8 cellular contexts compared by ENCODE assay signal in the genomic region with DNA sequence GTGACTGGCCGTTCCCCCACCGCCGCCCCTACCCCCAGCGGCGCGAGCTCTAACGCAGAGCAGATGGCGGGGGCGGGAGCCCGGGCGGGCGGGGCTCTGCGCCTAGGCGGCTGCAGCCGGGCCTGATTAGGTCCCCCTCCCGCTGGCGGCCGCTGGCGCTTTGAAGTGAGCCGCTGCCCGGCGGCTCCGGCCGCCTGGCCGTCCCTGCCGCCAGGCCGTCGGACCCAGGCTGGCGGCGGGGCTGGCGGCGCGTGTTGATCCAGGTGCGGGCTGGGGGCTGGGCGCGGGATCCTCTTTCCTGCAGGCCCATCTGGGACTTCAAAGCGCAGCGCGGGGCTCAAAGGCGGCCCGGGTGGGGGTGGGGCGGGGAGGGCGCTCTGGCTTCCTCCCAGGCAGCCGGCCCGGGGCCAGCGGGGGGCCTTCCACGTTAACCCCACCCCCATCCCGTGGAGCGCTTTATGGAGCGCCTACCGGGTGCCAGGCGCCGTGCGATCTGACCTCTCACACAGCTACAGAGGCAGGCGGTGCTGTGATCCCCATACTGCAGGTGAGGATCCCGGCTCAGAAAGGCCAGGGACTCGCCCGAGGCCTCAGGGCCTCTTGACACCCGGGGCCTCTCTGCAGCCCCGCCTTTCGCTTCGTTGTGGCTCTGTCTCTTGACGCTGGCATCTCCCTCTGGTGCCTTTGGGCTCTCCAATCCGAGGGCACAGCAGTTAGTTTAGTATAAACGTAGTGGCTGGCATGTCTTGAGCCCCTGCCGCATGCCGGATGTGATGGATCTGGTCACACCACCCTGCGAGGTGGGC.
A peak's percentile ranks its signal among the peaks of the same experiment; 100 is the strongest.
DNase-seq lines count a peak whose midpoint lies in the region; ATAC-seq lines count a peak whose summit lies in the region.

No MANE protein-coding gene starts in this region.

- H3K4me1 ChIP-seq in BLaER1 treated with 17β-estradiol and CSF1 and Interleukin-3, amounts not matched to agents 10 nM and 100 nM = peaks cover 0 to 35% (median 21%) of the 10 kb centered on the region in 10 experiments; a peak in 16 of 20 replicates
- H3K4me1 ChIP-seq in HAP-1 = peaks cover 7% of the 10 kb centered on the region; the same call in 1 of the 2 replicates
- peaks cover 18% of the 10 kb centered on the region; the same call in 1 of the 2 replicates for H3K4me1 ChIP-seq in iPS-20b (ENCODE audit: insufficient read depth, low read length)

- H3K27ac Mint-ChIP-seq in activated CD4-positive, alpha-beta memory T cell treated with anti-CD3 and anti-CD28 coated beads for 36 hours = no peak overlapping the region
- H3K27ac Mint-ChIP-seq in stimulated activated effector memory CD8-positive, alpha-beta T cell treated with anti-CD3 and anti-CD28 coated beads, Interleukin-12 subunit alpha, Interleukin-12 subunit beta, amount 100 ng/mL, for 72 hours = no peak overlapping the region

- intact Hi-C loops in activated CD4-positive, alpha-beta memory T cell treated with anti-CD3 and anti-CD28 coated beads for 36 hours (cut with micrococcal nuclease) = no loop called here

- H3K27me3 Mint-ChIP-seq in activated CD4-positive, alpha-beta memory T cell treated with anti-CD3 and anti-CD28 coated beads for 36 hours = peaks cover 20% of the 10 kb centered on the region

- DNase-seq in HAP-1 (ENCODE audit: low spot score in 2 of 2) = peak in 1 of 2 experiments; percentile 54
- peak; percentile 22 for DNase-seq in activated CD4-positive, alpha-beta memory T cell treated with anti-CD3 and anti-CD28 coated beads for 36 hours
- DNase-seq in stimulated activated effector memory CD8-positive, alpha-beta T cell treated with anti-CD3 and anti-CD28 coated beads, Interleukin-12 subunit alpha, Interleukin-12 subunit beta, amount 100 ng/mL, for 72 hours (ENCODE audit: low spot score in 2 of 2) = no peak
- no peak for DNase-seq in AML-193 (lab: John Stamatoyannopoulos, UW)

- H3K4me3 ChIP-seq in BLaER1 treated with 17β-estradiol and CSF1 and Interleukin-3, amounts not matched to agents 10 nM and 100 nM = peak overlapping the region; percentile 31 to 68 (median 53); a peak in 18 of 20 replicates
- H3K4me3 ChIP-seq in HAP-1 = peak overlapping the region; percentile 9
- H3K4me3 ChIP-seq in iPS-20b (ENCODE audit: low read length) = peak overlapping the region; percentile 57

- H4K20me1 ChIP-seq in BLaER1 treated with 17β-estradiol and CSF1 and Interleukin-3, amounts not matched to agents 10 nM and 100 nM = peaks cover 0 to 14% (median 0%) of the 10 kb centered on the region in 11 experiments; a peak in 1 of 22 replicates

- H3K36me3 ChIP-seq in BLaER1 treated with 17β-estradiol and CSF1 and Interleukin-3, amounts not matched to agents 10 nM and 100 nM = no peaks in the 10 kb centered on the region
- H3K36me3 ChIP-seq in HAP-1 (replicated peaks) (no peaks in the 10 kb centered on the region), iPS-20b (ENCODE audit: insufficient read depth, low read depth, low read length) (no peaks in the 10 kb centered on the region)

- H3K9me3 Mint-ChIP-seq in activated CD4-positive, alpha-beta memory T cell treated with anti-CD3 and anti-CD28 coated beads for 36 hours = no peaks in the 10 kb centered on the region
- H3K9me3 Mint-ChIP-seq in stimulated activated effector memory CD8-positive, alpha-beta T cell treated with anti-CD3 and anti-CD28 coated beads, Interleukin-12 subunit alpha, Interleukin-12 subunit beta, amount 100 ng/mL, for 72 hours = no peaks in the 10 kb centered on the region

- H3K4me3 Mint-ChIP-seq in activated CD4-positive, alpha-beta memory T cell treated with anti-CD3 and anti-CD28 coated beads for 36 hours = peak overlapping the region; percentile 24
- H3K4me3 Mint-ChIP-seq in stimulated activated effector memory CD8-positive, alpha-beta T cell treated with anti-CD3 and anti-CD28 coated beads, Interleukin-12 subunit alpha, Interleukin-12 subunit beta, amount 100 ng/mL, for 72 hours = peak overlapping the region; percentile 17

- H3K27me3 ChIP-seq in BLaER1 treated with 17β-estradiol and CSF1 and Interleukin-3, amounts not matched to agents 10 nM and 100 nM = peaks cover 0 to 25% (median 6%) of the 10 kb centered on the region in 11 experiments; a peak in 11 of 22 replicates
- H3K27me3 ChIP-seq in HAP-1 (ENCODE audit: low read depth) (peaks cover 5% of the 10 kb centered on the region; the same call in 1 of the 2 replicates), iPS-20b (ENCODE audit: insufficient read depth, low read length) (peaks cover 67% of the 10 kb centered on the region)

- in situ Hi-C loops in HAP-1 (cut with MboI; ENCODE audit: low sequenced_read_pairs) = no loop called here

- H3K4me1 Mint-ChIP-seq in activated CD4-positive, alpha-beta memory T cell treated with anti-CD3 and anti-CD28 coated beads for 36 hours (ENCODE audit: low read depth) = peaks cover 8% of the 10 kb centered on the region
- peaks cover 6% of the 10 kb centered on the region for H3K4me1 Mint-ChIP-seq in stimulated activated effector memory CD8-positive, alpha-beta T cell treated with anti-CD3 and anti-CD28 coated beads, Interleukin-12 subunit alpha, Interleukin-12 subunit beta, amount 100 ng/mL, for 72 hours

- POLR2A ChIA-PET in activated CD4-positive, alpha-beta memory T cell treated with anti-CD3 and anti-CD28 coated beads for 36 hours (lab: Charles Lee) = no interaction called here

- H3K9ac ChIP-seq in BLaER1 treated with 17β-estradiol and CSF1 and Interleukin-3, amounts not matched to agents 10 nM and 100 nM = peak overlapping the region in 10 of 11 experiments; percentile 49 to 64 (median 59); a peak in 12 of 22 replicates
- H3K9ac ChIP-seq in iPS-20b (ENCODE audit: low read depth, low read length) = peak overlapping the region; percentile 8; the same call in 1 of the 2 replicates

- CTCF ChIA-PET in activated CD4-positive, alpha-beta memory T cell treated with anti-CD3 and anti-CD28 coated beads for 36 hours (lab: Charles Lee) = no interaction called here

- peak; percentile 27 for ATAC-seq in stimulated activated effector memory CD8-positive, alpha-beta T cell treated with anti-CD3 and anti-CD28 coated beads, Interleukin-12 subunit alpha, Interleukin-12 subunit beta, amount 100 ng/mL, for 72 hours
- no peak for ATAC-seq in HG02588 (IDR thresholded peaks at IDR 0.05; ENCODE audit: unreplicated experiment)
- ATAC-seq in HG02642 (IDR thresholded peaks at IDR 0.05; ENCODE audit: poor library complexity, unreplicated experiment) = no peak

- H3K9me3 ChIP-seq in BLaER1 treated with 17β-estradiol and CSF1 and Interleukin-3, amounts not matched to agents 10 nM and 100 nM (replicated peaks in 1 of 11) = peaks cover 0 to 4% (median 0%) of the 10 kb centered on the region in 11 experiments; a peak in 1 of 22 replicates
- H3K9me3 ChIP-seq in HAP-1 (peaks cover 3% of the 10 kb centered on the region; the same call in 1 of the 2 replicates), iPS-20b (ENCODE audit: insufficient read depth, low read depth, low read length) (no peaks in the 10 kb centered on the region)

- H3K4me2 ChIP-seq in BLaER1 treated with 17β-estradiol and CSF1 and Interleukin-3, amounts not matched to agents 10 nM and 100 nM = peak overlapping the region; percentile 79 to 94 (median 91)

- H3K27ac ChIP-seq in BLaER1 treated with 17β-estradiol and CSF1 and Interleukin-3, amounts not matched to agents 10 nM and 100 nM = no peak overlapping the region; a peak in 1 of 22 replicates
- H3K27ac ChIP-seq in iPS-20b (ENCODE audit: low read length) = no peak overlapping the region

- H3K36me3 Mint-ChIP-seq in activated CD4-positive, alpha-beta memory T cell treated with anti-CD3 and anti-CD28 coated beads for 36 hours = no peaks in the 10 kb centered on the region
- no peaks in the 10 kb centered on the region for H3K36me3 Mint-ChIP-seq in stimulated activated effector memory CD8-positive, alpha-beta T cell treated with anti-CD3 and anti-CD28 coated beads, Interleukin-12 subunit alpha, Interleukin-12 subunit beta, amount 100 ng/mL, for 72 hours
